In the genomic region with DNA sequence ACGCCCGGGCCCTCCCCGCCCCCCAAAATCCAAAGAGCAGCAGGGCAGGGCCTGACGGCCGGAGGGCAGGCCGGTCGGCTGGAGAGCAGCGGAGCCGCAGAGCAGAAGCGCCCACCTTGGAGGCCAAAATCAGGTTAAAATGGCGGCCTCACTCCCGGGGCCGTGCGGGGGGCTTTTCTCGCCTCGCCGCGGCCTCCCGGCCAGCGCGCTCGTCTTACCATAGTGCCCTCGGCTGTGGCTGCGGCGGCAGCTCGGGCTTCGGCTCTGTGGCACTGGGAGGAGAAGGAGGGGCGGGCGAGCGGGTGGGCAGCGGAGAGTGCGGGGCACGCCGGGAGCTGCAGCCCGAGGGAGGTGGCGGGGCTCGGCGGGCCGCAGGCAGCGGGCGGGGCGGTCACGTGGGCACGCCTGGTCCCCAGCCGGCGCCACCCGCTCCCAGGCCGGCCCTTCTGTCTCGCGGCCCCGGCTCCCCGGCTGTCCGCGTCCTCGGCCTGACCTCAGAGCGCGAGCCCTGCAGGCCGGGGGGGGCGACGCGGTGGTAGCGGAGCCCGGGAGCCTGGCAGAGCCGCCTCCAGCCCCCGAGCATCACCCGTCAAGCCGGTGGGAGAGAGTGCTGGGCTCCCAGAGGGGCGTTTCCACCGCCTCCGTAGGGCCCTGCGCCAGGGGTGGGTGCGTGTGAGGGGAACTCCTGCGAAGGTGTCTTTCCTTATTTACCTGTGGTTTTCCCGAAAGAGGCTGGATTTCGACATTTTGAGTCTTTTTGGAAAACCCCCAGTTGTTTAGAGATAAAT, we compare ENCODE assay signal across 1 cellular context.
TF ChIP-seq lines count a peak whose summit lies in the region.

A gene (minus strand): TSS at position 274 of the 788 bp plus-strand sequence. CDS start 53 bp downstream, at position 221.

TF ChIP-seq in HEK293, 187 proteins besides CTCF, POLR2A, EP300 and RAD21 (continued from another document):
- TF ChIP-seq KLF8 (tag by site-specific recombination; IDR thresholded peaks at IDR 0.05): peak; percentile 68; the same call in 1 of the 2 replicates
- TF ChIP-seq, protein P1, sequence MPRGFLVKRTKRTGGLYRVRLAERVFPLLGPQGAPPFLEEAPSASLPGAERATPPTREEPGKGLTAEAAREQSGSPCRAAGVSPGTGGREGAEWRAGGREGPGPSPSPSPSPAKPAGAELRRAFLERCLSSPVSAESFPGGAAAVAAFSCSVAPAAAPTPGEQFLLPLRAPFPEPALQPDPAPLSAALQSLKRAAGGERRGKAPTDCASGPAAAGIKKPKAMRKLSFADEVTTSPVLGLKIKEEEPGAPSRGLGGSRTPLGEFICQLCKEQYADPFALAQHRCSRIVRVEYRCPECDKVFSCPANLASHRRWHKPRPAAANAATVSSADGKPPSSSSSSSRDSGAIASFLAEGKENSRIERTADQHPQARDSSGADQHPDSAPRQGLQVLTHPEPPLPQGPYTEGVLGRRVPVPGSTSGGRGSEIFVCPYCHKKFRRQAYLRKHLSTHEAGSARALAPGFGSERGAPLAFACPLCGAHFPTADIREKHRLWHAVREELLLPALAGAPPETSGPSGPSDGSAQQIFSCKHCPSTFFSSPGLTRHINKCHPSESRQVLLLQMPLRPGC (tag by site-specific recombination; IDR thresholded peaks at IDR 0.05): no peak
- no peak for TF ChIP-seq ZNF221 (tag by site-specific recombination; IDR thresholded peaks at IDR 0.05; ENCODE audit: borderline replicate concordance)
- TF ChIP-seq, protein P2, sequence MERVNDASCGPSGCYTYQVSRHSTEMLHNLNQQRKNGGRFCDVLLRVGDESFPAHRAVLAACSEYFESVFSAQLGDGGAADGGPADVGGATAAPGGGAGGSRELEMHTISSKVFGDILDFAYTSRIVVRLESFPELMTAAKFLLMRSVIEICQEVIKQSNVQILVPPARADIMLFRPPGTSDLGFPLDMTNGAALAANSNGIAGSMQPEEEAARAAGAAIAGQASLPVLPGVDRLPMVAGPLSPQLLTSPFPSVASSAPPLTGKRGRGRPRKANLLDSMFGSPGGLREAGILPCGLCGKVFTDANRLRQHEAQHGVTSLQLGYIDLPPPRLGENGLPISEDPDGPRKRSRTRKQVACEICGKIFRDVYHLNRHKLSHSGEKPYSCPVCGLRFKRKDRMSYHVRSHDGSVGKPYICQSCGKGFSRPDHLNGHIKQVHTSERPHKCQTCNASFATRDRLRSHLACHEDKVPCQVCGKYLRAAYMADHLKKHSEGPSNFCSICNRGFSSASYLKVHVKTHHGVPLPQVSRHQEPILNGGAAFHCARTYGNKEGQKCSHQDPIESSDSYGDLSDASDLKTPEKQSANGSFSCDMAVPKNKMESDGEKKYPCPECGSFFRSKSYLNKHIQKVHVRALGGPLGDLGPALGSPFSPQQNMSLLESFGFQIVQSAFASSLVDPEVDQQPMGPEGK (tag by site-specific recombination; IDR thresholded peaks at IDR 0.05): peak; percentile 72
- TF ChIP-seq, protein P3, sequence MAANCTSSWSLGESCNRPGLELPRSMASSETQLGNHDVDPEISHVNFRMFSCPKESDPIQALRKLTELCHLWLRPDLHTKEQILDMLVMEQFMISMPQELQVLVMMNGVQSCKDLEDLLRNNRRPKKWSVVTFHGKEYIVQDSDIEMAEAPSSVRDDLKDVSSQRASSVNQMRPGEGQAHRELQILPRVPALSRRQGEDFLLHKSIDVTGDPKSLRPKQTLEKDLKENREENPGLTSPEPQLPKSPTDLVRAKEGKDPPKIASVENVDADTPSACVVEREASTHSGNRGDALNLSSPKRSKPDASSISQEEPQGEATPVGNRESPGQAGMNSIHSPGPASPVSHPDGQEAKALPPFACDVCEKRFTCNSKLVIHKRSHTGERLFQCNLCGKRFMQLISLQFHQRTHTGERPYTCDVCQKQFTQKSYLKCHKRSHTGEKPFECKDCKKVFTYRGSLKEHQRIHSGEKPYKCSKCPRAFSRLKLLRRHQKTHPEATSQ (tag by site-specific recombination; IDR thresholded peaks at IDR 0.05): no peak
- TF ChIP-seq ZNF335 (tag by site-specific recombination; conservative IDR thresholded peaks at IDR 0.05): peak; percentile 59
- TF ChIP-seq, protein P4, sequence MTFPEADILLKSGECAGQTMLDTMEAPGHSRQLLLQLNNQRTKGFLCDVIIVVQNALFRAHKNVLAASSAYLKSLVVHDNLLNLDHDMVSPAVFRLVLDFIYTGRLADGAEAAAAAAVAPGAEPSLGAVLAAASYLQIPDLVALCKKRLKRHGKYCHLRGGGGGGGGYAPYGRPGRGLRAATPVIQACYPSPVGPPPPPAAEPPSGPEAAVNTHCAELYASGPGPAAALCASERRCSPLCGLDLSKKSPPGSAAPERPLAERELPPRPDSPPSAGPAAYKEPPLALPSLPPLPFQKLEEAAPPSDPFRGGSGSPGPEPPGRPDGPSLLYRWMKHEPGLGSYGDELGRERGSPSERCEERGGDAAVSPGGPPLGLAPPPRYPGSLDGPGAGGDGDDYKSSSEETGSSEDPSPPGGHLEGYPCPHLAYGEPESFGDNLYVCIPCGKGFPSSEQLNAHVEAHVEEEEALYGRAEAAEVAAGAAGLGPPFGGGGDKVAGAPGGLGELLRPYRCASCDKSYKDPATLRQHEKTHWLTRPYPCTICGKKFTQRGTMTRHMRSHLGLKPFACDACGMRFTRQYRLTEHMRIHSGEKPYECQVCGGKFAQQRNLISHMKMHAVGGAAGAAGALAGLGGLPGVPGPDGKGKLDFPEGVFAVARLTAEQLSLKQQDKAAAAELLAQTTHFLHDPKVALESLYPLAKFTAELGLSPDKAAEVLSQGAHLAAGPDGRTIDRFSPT (tag by site-specific recombination; IDR thresholded peaks at IDR 0.05): peak; percentile 66; the same call in 1 of the 2 replicates
- peak; percentile 90 for TF ChIP-seq ZNF341 (tag by site-specific recombination; IDR thresholded peaks at IDR 0.05; ENCODE audit: low read depth)
- peak; percentile 90 for TF ChIP-seq ZBTB8A (tag by site-specific recombination; IDR thresholded peaks at IDR 0.05)
- TF ChIP-seq KLF10 (tag by site-specific recombination; IDR thresholded peaks at IDR 0.05): peak; percentile 62; the same call in 1 of the 2 replicates
- TF ChIP-seq GLIS2 (tag by site-specific recombination; IDR thresholded peaks at IDR 0.05): peak; percentile 78
- TF ChIP-seq, protein P5, sequence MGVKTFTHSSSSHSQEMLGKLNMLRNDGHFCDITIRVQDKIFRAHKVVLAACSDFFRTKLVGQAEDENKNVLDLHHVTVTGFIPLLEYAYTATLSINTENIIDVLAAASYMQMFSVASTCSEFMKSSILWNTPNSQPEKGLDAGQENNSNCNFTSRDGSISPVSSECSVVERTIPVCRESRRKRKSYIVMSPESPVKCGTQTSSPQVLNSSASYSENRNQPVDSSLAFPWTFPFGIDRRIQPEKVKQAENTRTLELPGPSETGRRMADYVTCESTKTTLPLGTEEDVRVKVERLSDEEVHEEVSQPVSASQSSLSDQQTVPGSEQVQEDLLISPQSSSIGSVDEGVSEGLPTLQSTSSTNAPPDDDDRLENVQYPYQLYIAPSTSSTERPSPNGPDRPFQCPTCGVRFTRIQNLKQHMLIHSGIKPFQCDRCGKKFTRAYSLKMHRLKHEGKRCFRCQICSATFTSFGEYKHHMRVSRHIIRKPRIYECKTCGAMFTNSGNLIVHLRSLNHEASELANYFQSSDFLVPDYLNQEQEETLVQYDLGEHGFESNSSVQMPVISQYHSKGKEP (tag by site-specific recombination; IDR thresholded peaks at IDR 0.05): 0 out of 2 replicates have a peak, but pooled peaks have one; percentile 38
- TF ChIP-seq FEZF1 (tag by site-specific recombination; IDR thresholded peaks at IDR 0.05): no peak
- TF ChIP-seq EGR2 (tag by site-specific recombination; IDR thresholded peaks at IDR 0.05; ENCODE audit: low read depth): peak; percentile 61
- TF ChIP-seq, protein P6, sequence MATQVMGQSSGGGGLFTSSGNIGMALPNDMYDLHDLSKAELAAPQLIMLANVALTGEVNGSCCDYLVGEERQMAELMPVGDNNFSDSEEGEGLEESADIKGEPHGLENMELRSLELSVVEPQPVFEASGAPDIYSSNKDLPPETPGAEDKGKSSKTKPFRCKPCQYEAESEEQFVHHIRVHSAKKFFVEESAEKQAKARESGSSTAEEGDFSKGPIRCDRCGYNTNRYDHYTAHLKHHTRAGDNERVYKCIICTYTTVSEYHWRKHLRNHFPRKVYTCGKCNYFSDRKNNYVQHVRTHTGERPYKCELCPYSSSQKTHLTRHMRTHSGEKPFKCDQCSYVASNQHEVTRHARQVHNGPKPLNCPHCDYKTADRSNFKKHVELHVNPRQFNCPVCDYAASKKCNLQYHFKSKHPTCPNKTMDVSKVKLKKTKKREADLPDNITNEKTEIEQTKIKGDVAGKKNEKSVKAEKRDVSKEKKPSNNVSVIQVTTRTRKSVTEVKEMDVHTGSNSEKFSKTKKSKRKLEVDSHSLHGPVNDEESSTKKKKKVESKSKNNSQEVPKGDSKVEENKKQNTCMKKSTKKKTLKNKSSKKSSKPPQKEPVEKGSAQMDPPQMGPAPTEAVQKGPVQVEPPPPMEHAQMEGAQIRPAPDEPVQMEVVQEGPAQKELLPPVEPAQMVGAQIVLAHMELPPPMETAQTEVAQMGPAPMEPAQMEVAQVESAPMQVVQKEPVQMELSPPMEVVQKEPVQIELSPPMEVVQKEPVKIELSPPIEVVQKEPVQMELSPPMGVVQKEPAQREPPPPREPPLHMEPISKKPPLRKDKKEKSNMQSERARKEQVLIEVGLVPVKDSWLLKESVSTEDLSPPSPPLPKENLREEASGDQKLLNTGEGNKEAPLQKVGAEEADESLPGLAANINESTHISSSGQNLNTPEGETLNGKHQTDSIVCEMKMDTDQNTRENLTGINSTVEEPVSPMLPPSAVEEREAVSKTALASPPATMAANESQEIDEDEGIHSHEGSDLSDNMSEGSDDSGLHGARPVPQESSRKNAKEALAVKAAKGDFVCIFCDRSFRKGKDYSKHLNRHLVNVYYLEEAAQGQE (tag by site-specific recombination; IDR thresholded peaks at IDR 0.05): no peak
- TF ChIP-seq SALL2 (tag by site-specific recombination; IDR thresholded peaks at IDR 0.05; ENCODE audit: borderline replicate concordance): no peak
- TF ChIP-seq ZNF239 (tag by site-specific recombination; IDR thresholded peaks at IDR 0.05): no peak
- peak; percentile 65 for TF ChIP-seq ZNF561 (tag by site-specific recombination; IDR thresholded peaks at IDR 0.05; ENCODE audit: borderline replicate concordance)
- TF ChIP-seq ZBTB48 (tag by site-specific recombination; IDR thresholded peaks at IDR 0.05): no peak
- TF ChIP-seq YY1 (tag by site-specific recombination; IDR thresholded peaks at IDR 0.05): peak; percentile 76
- peak; percentile 28; the same call in 1 of the 2 replicates for TF ChIP-seq KLF9 (tag by site-specific recombination; IDR thresholded peaks at IDR 0.05; ENCODE audit: low read depth)
- TF ChIP-seq, protein P7, sequence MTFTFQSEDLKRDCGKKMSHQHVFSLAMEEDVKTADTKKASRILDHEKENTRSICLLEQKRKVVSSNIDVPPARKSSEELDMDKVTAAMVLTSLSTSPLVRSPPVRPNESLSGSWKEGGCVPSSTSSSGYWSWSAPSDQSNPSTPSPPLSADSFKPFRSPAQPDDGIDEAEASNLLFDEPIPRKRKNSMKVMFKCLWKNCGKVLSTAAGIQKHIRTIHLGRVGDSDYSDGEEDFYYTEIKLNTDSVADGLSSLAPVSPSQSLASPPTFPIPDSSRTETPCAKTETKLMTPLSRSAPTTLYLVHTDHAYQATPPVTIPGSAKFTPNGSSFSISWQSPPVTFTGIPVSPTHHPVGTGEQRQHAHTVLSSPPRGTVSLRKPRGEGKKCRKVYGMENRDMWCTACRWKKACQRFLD (tag by site-specific recombination; IDR thresholded peaks at IDR 0.05): no peak
- peak; percentile 62; the same call in 1 of the 2 replicates for TF ChIP-seq ZNF600 (tag by site-specific recombination; IDR thresholded peaks at IDR 0.05)
- TF ChIP-seq SP2 (tag by site-specific recombination; IDR thresholded peaks at IDR 0.05): peak; percentile 31
- peak; percentile 52; the same call in 1 of the 2 replicates for TF ChIP-seq ZNF37A (tag by site-specific recombination; IDR thresholded peaks at IDR 0.05)
- 0 out of 2 replicates have a peak, but pooled peaks have one; percentile 10 for TF ChIP-seq ZNF184 (tag by site-specific recombination; IDR thresholded peaks at IDR 0.05)
- peak; percentile 55; the same call in 1 of the 2 replicates for TF ChIP-seq SP3 (tag by site-specific recombination; IDR thresholded peaks at IDR 0.05)
- TF ChIP-seq ZBTB1 (tag by site-specific recombination; IDR thresholded peaks at IDR 0.05): no peak
- no peak for TF ChIP-seq ZNF548 (tag by site-specific recombination; IDR thresholded peaks at IDR 0.05)
- TF ChIP-seq KLF16 (tag by site-specific recombination; IDR thresholded peaks at IDR 0.05): peak; percentile 50
- peak; percentile 78 for TF ChIP-seq ZNF76 (tag by site-specific recombination; IDR thresholded peaks at IDR 0.05; ENCODE audit: borderline replicate concordance, low read depth)
- TF ChIP-seq ZNF266 (tag by site-specific recombination; IDR thresholded peaks at IDR 0.05; ENCODE audit: low read depth): no peak
- 0 out of 2 replicates have a peak, but pooled peaks have one; percentile 49 for TF ChIP-seq ZBTB17 (tag by site-specific recombination; IDR thresholded peaks at IDR 0.05)
- TF ChIP-seq ZNF549 (tag by site-specific recombination; IDR thresholded peaks at IDR 0.05): no peak
- no peak for TF ChIP-seq ZNF560 (tag by site-specific recombination; IDR thresholded peaks at IDR 0.05; ENCODE audit: borderline replicate concordance)
- 0 out of 2 replicates have a peak, but pooled peaks have one; percentile 14 for TF ChIP-seq ZNF10 (tag by site-specific recombination; IDR thresholded peaks at IDR 0.05)
